In the genomic region with DNA sequence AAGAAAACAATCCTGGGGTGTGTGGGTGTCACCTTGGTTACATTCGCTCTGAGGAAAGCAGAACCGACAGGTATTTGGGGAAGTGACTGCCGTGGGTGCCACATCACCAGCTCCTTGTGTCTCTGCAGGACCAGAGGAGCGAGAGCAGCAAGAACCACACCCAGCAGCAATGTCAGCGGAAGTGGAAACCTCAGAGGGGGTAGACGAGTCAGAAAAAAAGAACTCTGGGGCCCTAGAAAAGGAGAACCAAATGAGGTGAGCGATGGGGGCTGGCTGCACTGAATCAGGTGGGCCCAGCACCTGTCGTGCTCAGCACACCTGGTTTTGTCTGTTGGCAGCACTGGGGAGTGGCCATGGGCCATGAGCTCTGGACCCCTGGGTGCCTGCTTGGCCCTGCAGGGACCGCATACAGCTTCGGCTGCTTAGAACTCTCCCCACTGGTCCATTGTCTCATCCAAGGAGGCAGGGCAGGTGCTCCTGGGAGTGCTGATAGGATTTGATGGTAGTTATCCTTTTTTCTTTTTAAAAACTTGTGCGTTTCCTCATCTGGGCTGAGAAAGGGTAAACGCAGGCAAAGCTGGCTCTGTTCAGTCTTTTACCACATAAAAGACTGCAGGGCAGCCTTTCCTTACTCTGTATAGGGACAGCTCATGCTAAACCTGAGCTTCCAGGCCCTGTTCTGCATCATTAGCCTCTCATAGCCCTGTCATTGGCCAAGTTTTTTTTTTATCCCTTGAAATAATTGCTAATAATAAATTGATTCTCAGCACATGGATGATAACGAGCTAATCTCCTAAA, we compare ENCODE assay signal across 8 cellular contexts. TPM values are rescaled to one million over a fixed set of nuclear protein-coding genes. Genes with fewer than 3 reads are reported as not detected.
DNase-seq lines count a peak whose midpoint lies in the region; ATAC-seq lines count a peak whose summit lies in the region.

No MANE protein-coding gene starts in this region.

- peak; percentile 76 for DNase-seq in activated CD4-positive, alpha-beta T cell treated with anti-CD3 and anti-CD28 coated beads for 48 hours
- DNase-seq in stimulated activated CD8-positive, alpha-beta memory T cell treated with anti-CD3 and anti-CD28 coated beads, Interleukin-4, amount 100 ng/mL, for 1 hour (ENCODE audit: low read depth in 2 of 2, low spot score in 1 of 2): peak; percentile 33 to 61
- no peak for DNase-seq in NCI-H2171 treated with DMSO at 0.1 percent for 48 hours (lab: John Stamatoyannopoulos, UW)
- DNase-seq in HPDE6-E6E7 (ENCODE audit: extremely low spot score): no peak
- no peak for DNase-seq in Ammon's horn (ENCODE audit: low spot score)

- H3K27me3 ChIP-seq in esophagus (ENCODE audit: control insufficient read depth in 1 of 2, insufficient read depth in 2 of 2, low read length in 2 of 2): no peaks in the 10 kb centered on the region

- H3K4me3 ChIP-seq in esophagus (ENCODE audit: low read depth in 1 of 2, low read length in 2 of 2): peak overlapping the region in 1 of 2 donors; percentile 9

- H3K9me3 ChIP-seq in esophagus (ENCODE audit: control insufficient read depth in 2 of 2, insufficient read depth in 1 of 2, low read depth in 1 of 2, low read length in 1 of 2): no peaks in the 10 kb centered on the region

- H3K36me3 ChIP-seq in esophagus (ENCODE audit: control insufficient read depth in 2 of 2, insufficient read depth in 2 of 2, low read length in 1 of 2): peaks cover 19 to 32% of the 10 kb centered on the region in 2 donors

- peak overlapping the region; percentile 81 to 90 for H3K27ac ChIP-seq in esophagus (ENCODE audit: low read depth in 2 of 2, low read length in 1 of 2)

- peaks cover 0 to 11% of the 10 kb centered on the region in 2 donors for H3K4me1 ChIP-seq in esophagus (ENCODE audit: control insufficient read depth in 2 of 2, insufficient read depth in 2 of 2, low read length in 1 of 2)

- ATAC-seq in GM18907 (IDR thresholded peaks at IDR 0.05; ENCODE audit: unreplicated experiment) (peak; percentile 74), HG03196 (IDR thresholded peaks at IDR 0.05; ENCODE audit: unreplicated experiment) (peak; percentile 70)

- WGBS in esophagus, 2 donors: 65 to 68% methylated on average over 13 of the region's 13 CpGs

RNA-seq across cellular contexts. Expression of gene HMOX2, which starts 29.4 kb away (rescaled TPM):
- 10 to 100 TPM; 77.1 to 85.9 TPM for polyA plus RNA-seq in esophagus

RNA-seq across cellular contexts. Expression of gene NMRAL1, which starts 31.1 kb away (rescaled TPM):
- polyA plus RNA-seq in esophagus: 10 to 100 TPM; 39.8 to 40.7 TPM

RNA-seq across cellular contexts. Expression of gene CDIP1, which starts 33.0 kb away (rescaled TPM):
- polyA plus RNA-seq in esophagus: 10 to 100 TPM; 12.0 to 12.1 TPM

RNA-seq across cellular contexts. Expression of gene C16orf96, which starts 50.6 kb away (rescaled TPM):
- polyA plus RNA-seq in esophagus: under 1 TPM; 0.04 to 0.08 TPM

Comparison
In these comparisons a context has a peak if more than half of its experiments do, and no peak if none do; other contexts are left out.
1. DNase-seq: peak in activated CD4-positive, alpha-beta T cell treated with anti-CD3 and anti-CD28 coated beads for 48 hours (single experiment) and stimulated activated CD8-positive, alpha-beta memory T cell treated with anti-CD3 and anti-CD28 coated beads, Interleukin-4, amount 100 ng/mL, for 1 hour (2 of 2); none in NCI-H2171 treated with DMSO at 0.1 percent for 48 hours (single experiment), HPDE6-E6E7 (single experiment) and Ammon's horn (single experiment).